1 cellular context compared by ENCODE assay signal in the genomic region with DNA sequence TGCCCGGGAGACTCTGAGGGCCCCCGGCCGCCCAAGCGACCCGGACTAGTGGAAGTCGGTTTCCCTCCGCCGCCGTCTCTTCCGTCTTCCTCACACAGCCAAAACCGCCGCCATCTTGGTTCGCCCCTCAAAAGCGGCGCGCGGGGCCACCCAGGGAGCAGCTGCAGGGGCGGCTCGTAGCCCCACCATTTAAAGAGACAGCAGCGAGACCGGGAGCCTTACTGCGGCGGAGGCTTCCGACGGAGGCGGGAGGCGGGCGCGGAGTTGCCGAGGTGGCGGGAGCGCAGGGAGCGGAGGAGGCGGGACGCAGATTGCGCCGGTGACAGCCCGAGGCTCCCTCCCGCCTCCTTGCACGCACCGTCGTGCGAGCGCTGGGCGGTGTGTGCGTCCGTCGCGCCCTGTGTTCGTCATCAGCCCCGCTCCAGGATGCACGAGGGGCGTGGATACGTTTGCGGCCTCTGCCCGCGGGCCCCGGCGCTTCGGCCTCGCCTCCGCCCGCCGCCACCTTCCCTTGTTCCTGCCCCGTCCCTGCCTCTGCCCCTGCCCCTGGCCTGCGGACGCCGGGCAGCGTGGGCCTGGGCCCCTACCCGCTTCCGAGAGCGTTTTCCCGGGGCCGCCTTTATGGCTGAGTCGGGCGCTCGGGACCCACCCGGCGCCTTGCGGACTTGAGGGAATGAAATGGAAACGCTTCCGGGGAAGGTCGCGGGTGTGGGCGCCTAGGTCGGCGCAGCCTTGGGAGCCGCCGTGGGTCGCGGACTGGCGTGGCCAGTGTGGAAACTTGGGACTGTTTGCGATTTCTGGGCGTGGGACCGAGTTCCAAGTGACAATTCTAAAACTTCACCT.
TF ChIP-seq lines count a peak whose summit lies in the region.

PPP4R3A (minus strand) TSS at position 140 of the 843 bp plus-strand sequence. CDS start 663 bp downstream, outside the sequence.

TF ChIP-seq in K562, 482 proteins besides CTCF, POLR2A, EP300 and RAD21 (continued from another document and continues in another):
- TF ChIP-seq PRPF4 (IDR thresholded peaks at IDR 0.05; ENCODE audit: insufficient read depth, low read depth, low read length, poor library complexity, severe bottlenecking) (no peak), ZNF253 (CRISPR knock-in tag; conservative IDR thresholded peaks at IDR 0.05) (no peak), NELFE (IDR thresholded peaks at IDR 0.05; ENCODE audit: insufficient read depth, insufficient read length) (no peak), HDAC1 (IDR thresholded peaks at IDR 0.05) (peak in 1 of 2 experiments; percentile 78; a peak in 2 of 4 replicates), SAFB (IDR thresholded peaks at IDR 0.05; ENCODE audit: borderline replicate concordance, low read depth, low read length) (peak; percentile 76), E2F3 (CRISPR knock-in tag; IDR thresholded peaks at IDR 0.05) (no peak), ELF2 (CRISPR knock-in tag; IDR thresholded peaks at IDR 0.05) (peak; percentile 81), MYBL2 (IDR thresholded peaks at IDR 0.05; ENCODE audit: low read depth) (no peak), MYBL2 (CRISPR knock-in tag; IDR thresholded peaks at IDR 0.05; ENCODE audit: borderline replicate concordance) (no peak), COPS2 (conservative IDR thresholded peaks at IDR 0.05) (no peak), RCOR1 (IDR thresholded peaks at IDR 0.05; ENCODE audit: borderline replicate concordance in 1 of 2, low read depth in 2 of 2, low read length in 2 of 2) (0 out of 4 replicates have a peak, but pooled peaks of 1 of the 2 experiments have one; percentile 6), LARP7 (IDR thresholded peaks at IDR 0.05) (no peak), USF2 (CRISPR knock-in tag; IDR thresholded peaks at IDR 0.05) (no peak), ARID1B (IDR thresholded peaks at IDR 0.05) (no peak), MGA (IDR thresholded peaks at IDR 0.05) (peak; percentile 30), HNRNPH1 (optimal IDR thresholded peaks at IDR 0.05; ENCODE audit: low read depth, low read length) (no peak), PRDM10 (IDR thresholded peaks at IDR 0.05; ENCODE audit: partially characterized antibody) (peak; percentile 20), ZFP30 (CRISPR knock-in tag; IDR thresholded peaks at IDR 0.05; ENCODE audit: borderline replicate concordance) (no peak), HLTF (IDR thresholded peaks at IDR 0.05) (no peak), U2AF1 (optimal IDR thresholded peaks at IDR 0.05; ENCODE audit: low read depth, low read length) (no peak), ETV5 (CRISPR knock-in tag; IDR thresholded peaks at IDR 0.05; ENCODE audit: low read depth) (no peak; the same call in 1 of the 2 replicates), BCL6 (CRISPR knock-in tag; IDR thresholded peaks at IDR 0.05) (no peak), CREM (IDR thresholded peaks at IDR 0.05; ENCODE audit: low read depth) (peak; percentile 100), MCM3 (IDR thresholded peaks at IDR 0.05) (no peak), ATF1 (CRISPR knock-in tag; IDR thresholded peaks at IDR 0.05) (peak; percentile 93), ATF1 (tag; IDR thresholded peaks at IDR 0.05) (peak; percentile 98), NR3C1 (CRISPR knock-in tag; IDR thresholded peaks at IDR 0.05) (peak; percentile 29; the same call in 1 of the 2 replicates), HDAC8 (tag; IDR thresholded peaks at IDR 0.05) (no peak), ZMIZ1 (IDR thresholded peaks at IDR 0.05; ENCODE audit: low read depth in 2 of 2, low read length in 2 of 2) (0 out of 4 replicates have a peak, but pooled peaks of 1 of the 2 experiments have one; percentile 9)
- TF ChIP-seq, protein P1, sequence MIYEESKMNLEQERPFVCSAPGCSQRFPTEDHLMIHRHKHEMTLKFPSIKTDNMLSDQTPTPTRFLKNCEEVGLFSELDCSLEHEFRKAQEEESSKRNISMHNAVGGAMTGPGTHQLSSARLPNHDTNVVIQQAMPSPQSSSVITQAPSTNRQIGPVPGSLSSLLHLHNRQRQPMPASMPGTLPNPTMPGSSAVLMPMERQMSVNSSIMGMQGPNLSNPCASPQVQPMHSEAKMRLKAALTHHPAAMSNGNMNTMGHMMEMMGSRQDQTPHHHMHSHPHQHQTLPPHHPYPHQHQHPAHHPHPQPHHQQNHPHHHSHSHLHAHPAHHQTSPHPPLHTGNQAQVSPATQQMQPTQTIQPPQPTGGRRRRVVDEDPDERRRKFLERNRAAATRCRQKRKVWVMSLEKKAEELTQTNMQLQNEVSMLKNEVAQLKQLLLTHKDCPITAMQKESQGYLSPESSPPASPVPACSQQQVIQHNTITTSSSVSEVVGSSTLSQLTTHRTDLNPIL (CRISPR knock-in tag; IDR thresholded peaks at IDR 0.05): no peak
- TF ChIP-seq, protein P2, sequence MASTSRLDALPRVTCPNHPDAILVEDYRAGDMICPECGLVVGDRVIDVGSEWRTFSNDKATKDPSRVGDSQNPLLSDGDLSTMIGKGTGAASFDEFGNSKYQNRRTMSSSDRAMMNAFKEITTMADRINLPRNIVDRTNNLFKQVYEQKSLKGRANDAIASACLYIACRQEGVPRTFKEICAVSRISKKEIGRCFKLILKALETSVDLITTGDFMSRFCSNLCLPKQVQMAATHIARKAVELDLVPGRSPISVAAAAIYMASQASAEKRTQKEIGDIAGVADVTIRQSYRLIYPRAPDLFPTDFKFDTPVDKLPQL (IDR thresholded peaks at IDR 0.05; ENCODE audit: extremely low read depth, insufficient read length): no peak
- TF ChIP-seq, protein P3, sequence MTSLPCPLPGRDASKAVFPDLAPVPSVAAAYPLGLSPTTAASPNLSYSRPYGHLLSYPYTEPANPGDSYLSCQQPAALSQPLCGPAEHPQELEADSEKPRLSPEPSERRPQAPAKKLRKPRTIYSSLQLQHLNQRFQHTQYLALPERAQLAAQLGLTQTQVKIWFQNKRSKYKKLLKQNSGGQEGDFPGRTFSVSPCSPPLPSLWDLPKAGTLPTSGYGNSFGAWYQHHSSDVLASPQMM (CRISPR knock-in tag; IDR thresholded peaks at IDR 0.05): no peak
